ENCODE assay signal across 1 cellular context in the genomic region with DNA sequence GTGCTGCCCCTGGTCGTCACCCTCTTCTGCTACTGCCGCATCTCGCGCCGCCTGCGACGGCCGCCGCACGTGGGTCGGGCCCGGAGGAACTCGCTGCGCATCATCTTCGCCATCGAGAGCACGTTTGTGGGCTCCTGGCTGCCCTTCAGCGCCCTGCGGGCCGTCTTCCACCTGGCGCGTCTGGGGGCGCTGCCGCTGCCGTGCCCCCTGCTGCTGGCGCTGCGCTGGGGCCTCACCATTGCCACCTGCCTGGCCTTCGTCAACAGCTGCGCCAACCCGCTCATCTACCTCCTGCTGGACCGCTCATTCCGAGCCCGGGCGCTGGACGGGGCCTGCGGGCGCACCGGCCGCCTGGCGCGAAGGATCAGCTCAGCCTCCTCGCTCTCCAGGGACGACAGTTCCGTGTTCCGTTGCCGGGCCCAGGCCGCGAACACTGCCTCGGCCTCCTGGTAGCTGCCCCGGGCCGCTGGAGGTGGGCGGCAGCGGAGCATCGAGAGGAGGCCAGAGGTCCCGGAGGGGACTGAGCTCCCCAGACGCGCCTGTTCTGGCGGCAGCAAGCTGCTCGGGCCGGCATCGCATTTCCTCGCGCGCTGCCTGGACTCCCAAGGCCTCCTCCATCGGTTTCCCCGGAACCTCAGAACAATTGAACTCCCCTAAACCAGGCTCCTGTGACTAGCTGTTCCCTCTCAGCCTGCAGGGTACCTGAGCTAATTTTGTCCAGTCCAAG.
TF ChIP-seq lines count a peak whose summit lies in the region.

No MANE protein-coding gene starts in this region.

TF ChIP-seq in endothelial cell of umbilical vein, 7 proteins besides CTCF, POLR2A, EP300 and RAD21:
- TF ChIP-seq EZH2 (IDR thresholded peaks at IDR 0.05; ENCODE audit: borderline replicate concordance, low read depth, low read length, severe bottlenecking) (peak; percentile 98), JUN (IDR thresholded peaks at IDR 0.05; ENCODE audit: borderline replicate concordance, insufficient read depth, insufficient read length, low read depth) (no peak)
TF ChIP-seq in endothelial cell of umbilical vein: peak in this region for 1.
